14 cellular contexts compared by ENCODE assay signal in the genomic region with DNA sequence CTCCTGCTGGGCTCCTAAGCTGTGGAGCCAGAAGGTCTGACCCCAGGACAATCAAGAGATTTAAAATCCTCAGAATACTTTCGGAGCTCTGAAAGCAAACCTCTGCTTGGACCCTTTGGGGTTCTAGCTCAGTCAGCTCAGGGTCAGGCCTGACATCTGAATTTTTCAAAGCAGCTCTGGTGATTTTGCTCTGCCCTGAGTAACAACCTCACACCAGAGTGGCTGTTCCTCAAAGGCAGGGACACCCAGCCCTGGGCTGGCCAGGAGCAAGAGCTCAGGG. TPM values are rescaled to one million over a fixed set of nuclear protein-coding genes. Genes with fewer than 3 reads are reported as not detected.
"Had no signal": no experiment of that assay in that cellular context is flagged by ENCODE, and none has a peak within 500 bp of the region (broad histone marks: within the 10 kb centered on the region; RNA-seq: fewer than 3 reads in every experiment).

No MANE protein-coding gene starts in this region.

- H3K36me3 ChIP-seq: esophagus squamous epithelium, pancreas, upper lobe of left lung had no signal

- ATAC-seq: pancreas; stimulated activated naive CD8-positive, alpha-beta T cell treated with anti-CD3 and anti-CD28 coated beads, Interleukin-15, Interleukin-2, amounts not matched to agents 100 U/mL and 50 U/mL, for 24 hours had no signal

- DNase-seq: activated CD4-positive, alpha-beta T cell treated with anti-CD3 and anti-CD28 coated beads for 1 hour; activated CD4-positive, alpha-beta T cell treated with anti-CD3 and anti-CD28 coated beads, Interleukin-2, amount 50 U/mL, for 4 hours; activated naive CD4-positive, alpha-beta T cell treated with anti-CD3 and anti-CD28 coated beads, Interleukin-2, amount 10 ng/mL, durations not matched to agents 7 days and 5 days; activated T-cell treated with anti-CD3 and anti-CD28 coated beads for 4 hours; esophagus squamous epithelium; mesendoderm; retina; stimulated activated naive CD8-positive, alpha-beta T cell treated with anti-CD3 and anti-CD28 coated beads, Interleukin-15, Interleukin-2, amounts not matched to agents 100 U/mL and 50 U/mL, for 24 hours had no signal

- H3K27me3 ChIP-seq: esophagus squamous epithelium, pancreas, upper lobe of left lung had no signal

- H3K4me3 ChIP-seq: esophagus squamous epithelium, pancreas, smooth muscle cell, upper lobe of left lung had no signal

- H3K9me3 ChIP-seq: esophagus squamous epithelium, pancreas, upper lobe of left lung had no signal

- H3K27ac ChIP-seq: pancreas, upper lobe of left lung had no signal

- H3K4me1 ChIP-seq: pancreas had no signal

RNA-seq across cellular contexts. Expression of a gene that starts 11.9 kb away (rescaled TPM):
- total RNA-seq: astrocyte; pancreas; smooth muscle cell; T-helper 1 cell treated with Interleukin-12 subunit alpha and Interleukin-12 subunit beta and Interleukin-4 antibody, amounts not matched to agents 30 ng/mL and 1 ng/mL, for 36 hours; temporal lobe had no signal
